Comparison of ENCODE assay signal across 2 cellular contexts in the genomic region with DNA sequence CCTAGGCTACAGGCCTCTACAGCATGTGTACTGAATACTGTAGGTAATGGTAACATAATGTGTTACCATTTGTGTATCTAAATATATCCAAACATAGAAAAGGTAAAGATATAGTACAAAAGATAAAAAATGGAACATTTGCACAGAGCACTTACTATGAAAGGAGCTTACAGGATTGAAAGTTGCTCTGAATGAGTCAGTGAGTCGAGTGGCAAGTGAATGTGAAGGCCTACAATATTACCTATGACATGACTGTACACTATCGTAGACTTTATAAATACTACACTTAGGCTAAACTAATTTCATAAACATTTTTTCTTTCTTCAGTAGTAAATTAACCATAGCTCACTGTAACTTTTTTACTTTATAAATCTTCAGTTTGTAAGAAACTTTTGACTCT.
TF ChIP-seq lines count a peak whose summit lies in the region.

No MANE protein-coding gene starts in this region.

TF ChIP-seq in IMR-90, 13 proteins besides CTCF, POLR2A, EP300 and RAD21:
- no peak for TF ChIP-seq RCOR1 (IDR thresholded peaks at IDR 0.05; ENCODE audit: insufficient replicate concordance, low read length)
- TF ChIP-seq BHLHE40 (IDR thresholded peaks at IDR 0.05; ENCODE audit: low read depth, low read length) = no peak
- no peak for TF ChIP-seq CEBPB (IDR thresholded peaks at IDR 0.05; ENCODE audit: low read depth, low read length)
- no peak for TF ChIP-seq FOS (IDR thresholded peaks at IDR 0.05; ENCODE audit: low read depth, low read length)
- no peak for TF ChIP-seq MAFK (IDR thresholded peaks at IDR 0.05; ENCODE audit: low read depth, low read length)
- TF ChIP-seq SMC3 (IDR thresholded peaks at IDR 0.05; ENCODE audit: low read depth, low read length) = no peak
- TF ChIP-seq, protein P1, sequence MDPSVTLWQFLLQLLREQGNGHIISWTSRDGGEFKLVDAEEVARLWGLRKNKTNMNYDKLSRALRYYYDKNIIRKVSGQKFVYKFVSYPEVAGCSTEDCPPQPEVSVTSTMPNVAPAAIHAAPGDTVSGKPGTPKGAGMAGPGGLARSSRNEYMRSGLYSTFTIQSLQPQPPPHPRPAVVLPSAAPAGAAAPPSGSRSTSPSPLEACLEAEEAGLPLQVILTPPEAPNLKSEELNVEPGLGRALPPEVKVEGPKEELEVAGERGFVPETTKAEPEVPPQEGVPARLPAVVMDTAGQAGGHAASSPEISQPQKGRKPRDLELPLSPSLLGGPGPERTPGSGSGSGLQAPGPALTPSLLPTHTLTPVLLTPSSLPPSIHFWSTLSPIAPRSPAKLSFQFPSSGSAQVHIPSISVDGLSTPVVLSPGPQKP (IDR thresholded peaks at IDR 0.05; ENCODE audit: borderline replicate concordance, low read depth, low read length) = no peak
- TF ChIP-seq MXI1 (IDR thresholded peaks at IDR 0.05; ENCODE audit: borderline replicate concordance, low read depth, low read length) = no peak
- TF ChIP-seq NFE2L2 (IDR thresholded peaks at IDR 0.05; ENCODE audit: low read depth, low read length) = no peak
- no peak for TF ChIP-seq RFX5 (IDR thresholded peaks at IDR 0.05; ENCODE audit: low read depth, low read length)
- TF ChIP-seq, protein P2, sequence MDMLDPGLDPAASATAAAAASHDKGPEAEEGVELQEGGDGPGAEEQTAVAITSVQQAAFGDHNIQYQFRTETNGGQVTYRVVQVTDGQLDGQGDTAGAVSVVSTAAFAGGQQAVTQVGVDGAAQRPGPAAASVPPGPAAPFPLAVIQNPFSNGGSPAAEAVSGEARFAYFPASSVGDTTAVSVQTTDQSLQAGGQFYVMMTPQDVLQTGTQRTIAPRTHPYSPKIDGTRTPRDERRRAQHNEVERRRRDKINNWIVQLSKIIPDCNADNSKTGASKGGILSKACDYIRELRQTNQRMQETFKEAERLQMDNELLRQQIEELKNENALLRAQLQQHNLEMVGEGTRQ (IDR thresholded peaks at IDR 0.05; ENCODE audit: low read depth, low read length) = no peak
- TF ChIP-seq MAZ (IDR thresholded peaks at IDR 0.05; ENCODE audit: borderline replicate concordance, low read depth, low read length) = no peak
- no peak for TF ChIP-seq CHD1 (IDR thresholded peaks at IDR 0.05; ENCODE audit: low read depth, low read length)

TF ChIP-seq in WTC11, 78 proteins besides CTCF, POLR2A, EP300 and RAD21:
- TF ChIP-seq, protein P3, sequence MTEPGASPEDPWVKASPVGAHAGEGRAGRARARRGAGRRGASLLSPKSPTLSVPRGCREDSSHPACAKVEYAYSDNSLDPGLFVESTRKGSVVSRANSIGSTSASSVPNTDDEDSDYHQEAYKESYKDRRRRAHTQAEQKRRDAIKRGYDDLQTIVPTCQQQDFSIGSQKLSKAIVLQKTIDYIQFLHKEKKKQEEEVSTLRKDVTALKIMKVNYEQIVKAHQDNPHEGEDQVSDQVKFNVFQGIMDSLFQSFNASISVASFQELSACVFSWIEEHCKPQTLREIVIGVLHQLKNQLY (CRISPR knock-in tag; IDR thresholded peaks at IDR 0.05) = no peak
- TF ChIP-seq, protein P4, sequence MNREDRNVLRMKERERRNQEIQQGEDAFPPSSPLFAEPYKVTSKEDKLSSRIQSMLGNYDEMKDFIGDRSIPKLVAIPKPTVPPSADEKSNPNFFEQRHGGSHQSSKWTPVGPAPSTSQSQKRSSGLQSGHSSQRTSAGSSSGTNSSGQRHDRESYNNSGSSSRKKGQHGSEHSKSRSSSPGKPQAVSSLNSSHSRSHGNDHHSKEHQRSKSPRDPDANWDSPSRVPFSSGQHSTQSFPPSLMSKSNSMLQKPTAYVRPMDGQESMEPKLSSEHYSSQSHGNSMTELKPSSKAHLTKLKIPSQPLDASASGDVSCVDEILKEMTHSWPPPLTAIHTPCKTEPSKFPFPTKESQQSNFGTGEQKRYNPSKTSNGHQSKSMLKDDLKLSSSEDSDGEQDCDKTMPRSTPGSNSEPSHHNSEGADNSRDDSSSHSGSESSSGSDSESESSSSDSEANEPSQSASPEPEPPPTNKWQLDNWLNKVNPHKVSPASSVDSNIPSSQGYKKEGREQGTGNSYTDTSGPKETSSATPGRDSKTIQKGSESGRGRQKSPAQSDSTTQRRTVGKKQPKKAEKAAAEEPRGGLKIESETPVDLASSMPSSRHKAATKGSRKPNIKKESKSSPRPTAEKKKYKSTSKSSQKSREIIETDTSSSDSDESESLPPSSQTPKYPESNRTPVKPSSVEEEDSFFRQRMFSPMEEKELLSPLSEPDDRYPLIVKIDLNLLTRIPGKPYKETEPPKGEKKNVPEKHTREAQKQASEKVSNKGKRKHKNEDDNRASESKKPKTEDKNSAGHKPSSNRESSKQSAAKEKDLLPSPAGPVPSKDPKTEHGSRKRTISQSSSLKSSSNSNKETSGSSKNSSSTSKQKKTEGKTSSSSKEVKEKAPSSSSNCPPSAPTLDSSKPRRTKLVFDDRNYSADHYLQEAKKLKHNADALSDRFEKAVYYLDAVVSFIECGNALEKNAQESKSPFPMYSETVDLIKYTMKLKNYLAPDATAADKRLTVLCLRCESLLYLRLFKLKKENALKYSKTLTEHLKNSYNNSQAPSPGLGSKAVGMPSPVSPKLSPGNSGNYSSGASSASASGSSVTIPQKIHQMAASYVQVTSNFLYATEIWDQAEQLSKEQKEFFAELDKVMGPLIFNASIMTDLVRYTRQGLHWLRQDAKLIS (CRISPR knock-in tag; IDR thresholded peaks at IDR 0.05; ENCODE audit: borderline replicate concordance) = no peak
- TF ChIP-seq HMGA2 (CRISPR knock-in tag; IDR thresholded peaks at IDR 0.05) (no peak), NR3C1 (CRISPR knock-in tag; conservative IDR thresholded peaks at IDR 0.05; ENCODE audit: low read depth) (no peak), MXD4 (CRISPR knock-in tag; IDR thresholded peaks at IDR 0.05; ENCODE audit: borderline replicate concordance) (no peak)
- TF ChIP-seq, protein P5, sequence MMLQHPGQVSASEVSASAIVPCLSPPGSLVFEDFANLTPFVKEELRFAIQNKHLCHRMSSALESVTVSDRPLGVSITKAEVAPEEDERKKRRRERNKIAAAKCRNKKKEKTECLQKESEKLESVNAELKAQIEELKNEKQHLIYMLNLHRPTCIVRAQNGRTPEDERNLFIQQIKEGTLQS (CRISPR knock-in tag; conservative IDR thresholded peaks at IDR 0.05) = no peak
TF ChIP-seq in WTC11: peak in this region for 0.
